ENCODE assay signal across 6 cellular contexts in the genomic region with DNA sequence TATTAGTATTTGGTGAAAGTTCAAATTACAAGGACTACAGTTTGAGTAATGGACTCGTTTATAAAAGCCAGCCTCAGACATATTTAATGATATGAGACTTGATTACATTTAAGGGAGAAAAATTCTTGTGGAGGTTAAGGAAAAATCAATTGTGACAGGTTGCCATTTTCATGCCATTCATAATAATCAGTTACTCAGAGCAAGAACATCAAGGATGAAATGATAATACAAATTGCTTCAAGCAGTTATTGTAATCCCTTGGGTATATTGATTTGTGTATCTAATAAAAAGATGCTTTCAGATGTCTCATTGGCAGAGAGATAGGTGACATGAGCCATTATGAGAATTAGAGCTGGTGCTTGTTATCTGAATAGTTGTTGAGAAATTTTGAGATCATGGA.
"Had no signal": no experiment of that assay in that cellular context is flagged by ENCODE, and none has a peak within 500 bp of the region (broad histone marks: within the 10 kb centered on the region; RNA-seq: fewer than 3 reads in every experiment).

No MANE protein-coding gene starts in this region.

- DNase-seq: H9, HCEC 1CT, KBM-7 had no signal

- H3K9me3 Mint-ChIP-seq: GM23338, H9, IgD-negative memory B cell had no signal

- H3K4me2 ChIP-seq: GM23338 had no signal

- H3K4me3 Mint-ChIP-seq: GM23338, H9, IgD-negative memory B cell had no signal

- H2AFZ ChIP-seq: GM23338 had no signal

- H3K4me3 ChIP-seq: GM23338 had no signal

- ATAC-seq: GM23338, HepG2 had no signal

- H3K27ac Mint-ChIP-seq: GM23338, H9, IgD-negative memory B cell had no signal

- H3K27me3 Mint-ChIP-seq: IgD-negative memory B cell had no signal
